ENCODE assay signal across 8 cellular contexts in genomic region chr4:76570141-76570989, GRCh38.
A peak's percentile ranks its signal among the peaks of the same experiment; 100 is the strongest.
DNase-seq lines count a peak whose midpoint lies in the region; ATAC-seq and TF ChIP-seq lines count a peak whose summit lies in the region.

No MANE protein-coding gene starts in this region.

- intact Hi-C loops in heart right ventricle (cut with DNase I) (no loop called here), cardiac septum (cut with DNase I) (no loop called here)

- 58 to 62% methylated on average over 10 of the region's 10 CpGs for WGBS in heart right ventricle, 2 donors

- H3K27me3 ChIP-seq in heart right ventricle (no peaks in the 10 kb centered on the region), Peyer's patch (no peaks in the 10 kb centered on the region)

- H3K36me3 ChIP-seq in heart right ventricle (no peaks in the 10 kb centered on the region), Peyer's patch (no peaks in the 10 kb centered on the region)

- POLR2A ChIA-PET in WTC11 (lab: Charles Lee), result no interaction called here

- H3K9me3 Mint-ChIP-seq in WTC11, result no peaks in the 10 kb centered on the region

- ATAC-seq in heart right ventricle (peak in 6 of 8 donors; percentile 44 to 72 (median 60)), WTC11 (no peak), GM19452 (IDR thresholded peaks at IDR 0.05; ENCODE audit: unreplicated experiment) (no peak)

- H3K27me3 Mint-ChIP-seq in WTC11 (ENCODE audit: low read depth), result no peaks in the 10 kb centered on the region

- TF ChIP-seq CTCF in heart right ventricle (IDR thresholded peaks at IDR 0.05), result no peak
- no peak for TF ChIP-seq CTCF in WTC11 (IDR thresholded peaks at IDR 0.05)
- no peak for TF ChIP-seq CTCF in Peyer's patch (IDR thresholded peaks at IDR 0.05)

- CTCF ChIA-PET in WTC11 (lab: Charles Lee), result interaction anchor here (1.2 kb wide), 1 partner anchor 65 kb away, joined by 3 read pairs; no protein-coding TSS in a partner anchor

- no peak overlapping the region for H3K27ac Mint-ChIP-seq in WTC11

- no peak overlapping the region for H3K4me3 Mint-ChIP-seq in WTC11

- DNase-seq in heart right ventricle, result no peak
- no peak for DNase-seq in cardiac septum (ENCODE audit: low spot score)
- no peak for DNase-seq in WTC11 (ENCODE audit: low spot score)
- DNase-seq in left kidney (ENCODE audit: low read depth, low spot score), result peak; percentile 93
- no peak for DNase-seq in effector CD8-positive, alpha-beta T cell (lab: John Stamatoyannopoulos, UW)
- DNase-seq in stimulated activated CD4-positive, alpha-beta T cell treated with anti-CD3 and anti-CD28 coated beads, Interleukin-4, amount 100 ng/mL, for 24 hours, result no peak
- DNase-seq in Peyer's patch, result no peak

- no peaks in the 10 kb centered on the region for H3K9me3 ChIP-seq in heart right ventricle
- no peaks in the 10 kb centered on the region for H3K9me3 ChIP-seq in Peyer's patch

- H3K36me3 Mint-ChIP-seq in WTC11, result no peaks in the 10 kb centered on the region

- TF ChIP-seq POLR2A in Peyer's patch (IDR thresholded peaks at IDR 0.05), result no peak

- no peak overlapping the region for H3K27ac ChIP-seq in heart right ventricle
- H3K27ac ChIP-seq in Peyer's patch, result no peak overlapping the region

- H3K4me3 ChIP-seq in heart right ventricle (no peak overlapping the region), Peyer's patch (no peak overlapping the region)

- H3K4me1 Mint-ChIP-seq in WTC11, result peaks cover 26% of the 10 kb centered on the region

- H3K4me1 ChIP-seq in heart right ventricle, result peaks cover 0 to 30% (median 4%) of the 10 kb centered on the region in 9 donors
- H3K4me1 ChIP-seq in Peyer's patch, result no peaks in the 10 kb centered on the region

TF ChIP-seq in WTC11, 78 proteins besides CTCF, POLR2A, EP300 and RAD21:
- peak; percentile 11; the same call in 1 of the 2 replicates for TF ChIP-seq GABPB1 (CRISPR knock-in tag; IDR thresholded peaks at IDR 0.05)
- no peak for TF ChIP-seq JAZF1 (CRISPR knock-in tag; IDR thresholded peaks at IDR 0.05)

Comparison
In these comparisons a context has a peak if more than half of its experiments do, and no peak if none do; other contexts are left out.
1. ATAC-seq: peak in heart right ventricle (6 of 8); none in WTC11 (single experiment) and GM19452 (single experiment).